Comparison of ENCODE assay signal across 1 cellular context in genomic region chr2:12980817-12981216, GRCh38.
TF ChIP-seq lines count a peak whose summit lies in the region.

No MANE protein-coding gene starts in this region.

TF ChIP-seq in SK-N-SH treated with all-trans-retinoic acid at 6 μM for 48 hours, 23 proteins besides CTCF, POLR2A, EP300 and RAD21 (continued from another document):
- TF ChIP-seq TSHZ2 (CRISPR knock-in tag; IDR thresholded peaks at IDR 0.05): 0 out of 2 replicates have a peak, but pooled peaks have one; percentile 19
